30 cellular contexts compared by ENCODE assay signal in genomic region chr6:157209865-157210530, GRCh38.
DNase-seq lines count a peak whose midpoint lies in the region; ATAC-seq lines count a peak whose summit lies in the region.
"Had no signal": no experiment of that assay in that cellular context is flagged by ENCODE, and none has a peak within 500 bp of the region (broad histone marks: within the 10 kb centered on the region; RNA-seq: fewer than 3 reads in every experiment).

No MANE protein-coding gene starts in this region.

- H3K27me3 Mint-ChIP-seq in activated naive CD8-positive, alpha-beta T cell = no peaks in the 10 kb centered on the region
- H3K27me3 Mint-ChIP-seq in activated naive CD8-positive, alpha-beta T cell treated with anti-CD3 and anti-CD28 coated beads, Interleukin-2, amount 50 U/mL, for 24 hours = no peaks in the 10 kb centered on the region
- H3K27me3 Mint-ChIP-seq in naive thymus-derived CD4-positive, alpha-beta T cell = no peaks in the 10 kb centered on the region
- H3K27me3 Mint-ChIP-seq: stimulated activated naive CD8-positive, alpha-beta T cell treated with anti-CD3 and anti-CD28 coated beads, Interleukin-15, amount 100 ng/mL, for 72 hours had no signal

- CTCF ChIA-PET in naive thymus-derived CD4-positive, alpha-beta T cell (lab: Charles Lee) = no interaction called here

- no peaks in the 10 kb centered on the region for H3K4me1 ChIP-seq in naive thymus-derived CD4-positive, alpha-beta T cell (ENCODE audit: control insufficient read depth in 2 of 2, insufficient read depth in 2 of 2, low read length in 2 of 2)
- H3K4me1 ChIP-seq: uterus had no signal

- no peak overlapping the region for H3K4me3 ChIP-seq in naive thymus-derived CD4-positive, alpha-beta T cell (ENCODE audit: low read length)
- H3K4me3 ChIP-seq: cardiac muscle cell, coronary artery, smooth muscle cell, uterus had no signal

- POLR2A ChIA-PET in naive thymus-derived CD4-positive, alpha-beta T cell (lab: Charles Lee) = no interaction called here

- peaks cover 0 to 28% (median 6%) of the 10 kb centered on the region in 3 experiments for H3K36me3 ChIP-seq in naive thymus-derived CD4-positive, alpha-beta T cell (ENCODE audit: control insufficient read depth in 2 of 3, insufficient read depth in 3 of 3, low read length in 3 of 3)
- H3K36me3 ChIP-seq: uterus had no signal

- no peaks in the 10 kb centered on the region for H3K9me3 ChIP-seq in naive thymus-derived CD4-positive, alpha-beta T cell (ENCODE audit: control insufficient read depth in 2 of 3, low read length in 3 of 3)
- H3K9me3 ChIP-seq: uterus had no signal

- H3K4me1 Mint-ChIP-seq in activated naive CD8-positive, alpha-beta T cell (ENCODE audit: low read depth) = no peaks in the 10 kb centered on the region
- no peaks in the 10 kb centered on the region for H3K4me1 Mint-ChIP-seq in activated naive CD8-positive, alpha-beta T cell treated with anti-CD3 and anti-CD28 coated beads, Interleukin-2, amount 50 U/mL, for 24 hours
- H3K4me1 Mint-ChIP-seq in naive thymus-derived CD4-positive, alpha-beta T cell = peaks cover 0 to 6% (median 0%) of the 10 kb centered on the region in 7 donors
- H3K4me1 Mint-ChIP-seq: stimulated activated naive CD8-positive, alpha-beta T cell treated with anti-CD3 and anti-CD28 coated beads, Interleukin-15, amount 100 ng/mL, for 72 hours had no signal

- H3K9me3 Mint-ChIP-seq in activated naive CD8-positive, alpha-beta T cell (ENCODE audit: low read depth) = no peaks in the 10 kb centered on the region
- no peaks in the 10 kb centered on the region for H3K9me3 Mint-ChIP-seq in activated naive CD8-positive, alpha-beta T cell treated with anti-CD3 and anti-CD28 coated beads, Interleukin-2, amount 50 U/mL, for 24 hours
- H3K9me3 Mint-ChIP-seq in naive thymus-derived CD4-positive, alpha-beta T cell = no peaks in the 10 kb centered on the region
- H3K9me3 Mint-ChIP-seq: activated naive CD4-positive, alpha-beta T cell treated with anti-CD3 and anti-CD28 coated beads, Interleukin-2, amount 50 U/mL, for 72 hours; stimulated activated naive CD8-positive, alpha-beta T cell treated with anti-CD3 and anti-CD28 coated beads, Interleukin-15, amount 100 ng/mL, for 72 hours had no signal

- peaks cover 3% of the 10 kb centered on the region for H3K36me3 Mint-ChIP-seq in activated naive CD8-positive, alpha-beta T cell
- H3K36me3 Mint-ChIP-seq in activated naive CD8-positive, alpha-beta T cell treated with anti-CD3 and anti-CD28 coated beads, Interleukin-2, amount 50 U/mL, for 24 hours (ENCODE audit: low read depth) = peaks cover 8% of the 10 kb centered on the region
- H3K36me3 Mint-ChIP-seq in naive thymus-derived CD4-positive, alpha-beta T cell = peaks cover 11 to 21% (median 16%) of the 10 kb centered on the region in 5 donors

- no peak for DNase-seq in activated naive CD8-positive, alpha-beta T cell treated with anti-CD3 and anti-CD28 coated beads, Interleukin-2, amount 50 U/mL, for 24 hours
- DNase-seq in NCI-H69 (lab: John Stamatoyannopoulos, UW) (peak; percentile 22), D341Med (ENCODE audit: low spot score) (no peak), cerebellar nuclear complex (lab: John Stamatoyannopoulos, UW) (no peak), NOMO-1 (lab: John Stamatoyannopoulos, UW; ENCODE audit: unreplicated experiment in 2 of 2) (no peak)
- DNase-seq in naive thymus-derived CD4-positive, alpha-beta T cell = no peak
- DNase-seq: ACHN; activated effector memory CD4-positive, alpha-beta T cell treated with Interleukin-2 at 50 U/mL for 16 hours; aorta; COR-L47; effector memory CD4-positive, alpha-beta T cell; hypothalamus; mesenchymal stem cell; NCI-H1436; NCI-H2081; NCI-H446; right cardiac atrium; stimulated activated naive CD8-positive, alpha-beta T cell treated with anti-CD3 and anti-CD28 coated beads, Interleukin-15, amount 100 ng/mL, for 72 hours; SW 1271; T-helper 9 cell; uterus; WERI-Rb-1 had no signal

- ATAC-seq in activated naive CD8-positive, alpha-beta T cell treated with anti-CD3 and anti-CD28 coated beads, Interleukin-2, amount 50 U/mL, for 24 hours = no peak
- ATAC-seq in naive thymus-derived CD4-positive, alpha-beta T cell = no peak
- ATAC-seq: left lobe of liver; right cardiac atrium; stimulated activated naive CD8-positive, alpha-beta T cell treated with anti-CD3 and anti-CD28 coated beads, Interleukin-15, amount 100 ng/mL, for 72 hours had no signal

- H3K27ac ChIP-seq in naive thymus-derived CD4-positive, alpha-beta T cell (ENCODE audit: low read depth, low read length) = no peak overlapping the region
- H3K27ac ChIP-seq: cardiac muscle cell, coronary artery, HL-60, KMS-11, uterus, WERI-Rb-1 had no signal

- intact Hi-C loops in naive thymus-derived CD4-positive, alpha-beta T cell (cut with micrococcal nuclease) = no loop called here

- peak overlapping the region; percentile 11 for H3K27ac Mint-ChIP-seq in activated naive CD8-positive, alpha-beta T cell
- H3K27ac Mint-ChIP-seq in activated naive CD8-positive, alpha-beta T cell treated with anti-CD3 and anti-CD28 coated beads, Interleukin-2, amount 50 U/mL, for 24 hours = no peak overlapping the region
- peak overlapping the region in 5 of 9 donors; percentile 1 to 61 (median 6) for H3K27ac Mint-ChIP-seq in naive thymus-derived CD4-positive, alpha-beta T cell
- H3K27ac Mint-ChIP-seq: activated naive CD4-positive, alpha-beta T cell treated with anti-CD3 and anti-CD28 coated beads, Interleukin-2, amount 50 U/mL, for 72 hours; stimulated activated naive CD8-positive, alpha-beta T cell treated with anti-CD3 and anti-CD28 coated beads, Interleukin-15, amount 100 ng/mL, for 72 hours had no signal

- no peak overlapping the region for H3K4me3 Mint-ChIP-seq in activated naive CD8-positive, alpha-beta T cell
- no peak overlapping the region for H3K4me3 Mint-ChIP-seq in activated naive CD8-positive, alpha-beta T cell treated with anti-CD3 and anti-CD28 coated beads, Interleukin-2, amount 50 U/mL, for 24 hours
- no peak overlapping the region for H3K4me3 Mint-ChIP-seq in naive thymus-derived CD4-positive, alpha-beta T cell
- H3K4me3 Mint-ChIP-seq: stimulated activated naive CD8-positive, alpha-beta T cell treated with anti-CD3 and anti-CD28 coated beads, Interleukin-15, amount 100 ng/mL, for 72 hours had no signal

- no peaks in the 10 kb centered on the region for H3K27me3 ChIP-seq in naive thymus-derived CD4-positive, alpha-beta T cell (ENCODE audit: control insufficient read depth in 2 of 2, insufficient read depth in 2 of 2, low read length in 2 of 2)
- H3K27me3 ChIP-seq: cardiac muscle cell, uterus had no signal
